Comparison of ENCODE assay signal across 13 cellular contexts in the genomic region with DNA sequence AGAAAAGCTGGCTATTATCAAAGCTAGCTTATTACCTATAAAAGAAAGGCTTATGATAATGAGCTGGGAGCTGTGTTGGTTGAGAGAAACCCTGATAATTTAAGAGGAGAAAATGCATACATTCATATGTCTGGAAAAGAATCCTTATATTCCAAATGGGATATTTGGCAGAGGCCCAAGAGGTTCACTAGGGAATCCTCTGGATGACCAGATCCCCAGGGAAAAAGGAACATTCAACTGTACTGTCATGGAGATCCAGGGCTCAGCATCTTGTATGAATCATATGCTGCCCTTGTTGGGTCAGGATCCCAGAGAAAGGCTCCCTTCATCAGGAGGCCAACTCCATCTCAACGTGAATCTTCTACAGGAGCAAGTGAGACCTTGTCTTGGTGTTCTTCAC. TPM values are rescaled to one million over a fixed set of nuclear protein-coding genes. Genes with fewer than 3 reads are reported as not detected.
A peak's percentile ranks its signal among the peaks of the same experiment; 100 is the strongest.
DNase-seq lines count a peak whose midpoint lies in the region; ATAC-seq, FAIRE-seq and TF ChIP-seq lines count a peak whose summit lies in the region.
"Had no signal": no experiment of that assay in that cellular context is flagged by ENCODE, and none has a peak within 500 bp of the region (broad histone marks: within the 10 kb centered on the region; RNA-seq: fewer than 3 reads in every experiment).

No MANE protein-coding gene starts in this region.

- H3K27me3 ChIP-seq in HAP-1 (ENCODE audit: low read depth) (no peaks in the 10 kb centered on the region; the same call in 1 of the 2 replicates), bronchial epithelial cell (ENCODE audit: control insufficient read depth, insufficient read depth, low read length) (no peaks in the 10 kb centered on the region)

- peak; percentile 11 for DNase-seq in NCI-H345 (lab: John Stamatoyannopoulos, UW)
- no peak for DNase-seq in NCI-H345 treated with DMSO at 0.1 percent for 48 hours (lab: John Stamatoyannopoulos, UW; ENCODE audit: unreplicated experiment)
- DNase-seq in HAP-1 (ENCODE audit: low spot score in 2 of 2) = peak; percentile 62 to 68
- no peak for DNase-seq in bronchial epithelial cell (ENCODE audit: low read depth)
- DNase-seq in stimulated activated CD8-positive, alpha-beta memory T cell treated with anti-CD3 and anti-CD28 coated beads, Interleukin-4, amount 100 ng/mL, for 48 hours = no peak
- no peak for DNase-seq in activated naive CD4-positive, alpha-beta T cell treated with anti-CD3 and anti-CD28 coated beads for 36 hours
- DNase-seq: ACHN; C1 segment of cervical spinal cord; CD4-positive, alpha-beta T cell; H7; KG1 had no signal

- no peaks in the 10 kb centered on the region for H3K27me3 Mint-ChIP-seq in activated naive CD4-positive, alpha-beta T cell treated with anti-CD3 and anti-CD28 coated beads for 36 hours (ENCODE audit: low read depth)

- H3K4me1 Mint-ChIP-seq in activated naive CD4-positive, alpha-beta T cell treated with anti-CD3 and anti-CD28 coated beads for 36 hours (ENCODE audit: low read depth) = peaks cover 2% of the 10 kb centered on the region
- H3K4me1 Mint-ChIP-seq: IgD-negative memory B cell had no signal

- intact Hi-C loops in activated naive CD4-positive, alpha-beta T cell treated with anti-CD3 and anti-CD28 coated beads for 36 hours (cut with micrococcal nuclease) = no loop called here

- in situ Hi-C loops in HAP-1 (cut with MboI; ENCODE audit: low sequenced_read_pairs) = no loop called here

- no peak for ATAC-seq in GM18909 (IDR thresholded peaks at IDR 0.05; ENCODE audit: poor library complexity, unreplicated experiment)

- H3K9me3 Mint-ChIP-seq in activated naive CD4-positive, alpha-beta T cell treated with anti-CD3 and anti-CD28 coated beads for 36 hours = no peaks in the 10 kb centered on the region
- H3K9me3 Mint-ChIP-seq: CD4-positive, alpha-beta T cell; IgD-negative memory B cell had no signal

- FAIRE-seq in bronchial epithelial cell (lab: Jason Lieb, UNC) = peak; percentile 64

- no peak for TF ChIP-seq CTCF in bronchial epithelial cell (IDR thresholded peaks at IDR 0.05; ENCODE audit: insufficient read depth, low read length, severe bottlenecking)

- H3K27ac Mint-ChIP-seq in activated naive CD4-positive, alpha-beta T cell treated with anti-CD3 and anti-CD28 coated beads for 36 hours = no peak overlapping the region
- H3K27ac Mint-ChIP-seq: CD4-positive, alpha-beta T cell; IgD-negative memory B cell had no signal

- no peaks in the 10 kb centered on the region for H3K9me3 ChIP-seq in HAP-1

- peaks cover 12% of the 10 kb centered on the region for H3K4me1 ChIP-seq in HAP-1

- H3K36me3 Mint-ChIP-seq in activated naive CD4-positive, alpha-beta T cell treated with anti-CD3 and anti-CD28 coated beads for 36 hours (ENCODE audit: low read depth) = no peaks in the 10 kb centered on the region
- H3K36me3 Mint-ChIP-seq: IgD-negative memory B cell had no signal

- no peaks in the 10 kb centered on the region for H3K36me3 ChIP-seq in HAP-1 (replicated peaks)
- no peaks in the 10 kb centered on the region for H3K36me3 ChIP-seq in bronchial epithelial cell (ENCODE audit: control insufficient read depth, insufficient read depth, low read length)

- no peak overlapping the region for H3K4me3 Mint-ChIP-seq in activated naive CD4-positive, alpha-beta T cell treated with anti-CD3 and anti-CD28 coated beads for 36 hours
- H3K4me3 Mint-ChIP-seq: CD4-positive, alpha-beta T cell; IgD-negative memory B cell had no signal

- no peak overlapping the region for H3K4me3 ChIP-seq in HAP-1
- H3K4me3 ChIP-seq in bronchial epithelial cell (ENCODE audit: low read depth, low read length) = no peak overlapping the region

- CTCF ChIA-PET in activated naive CD4-positive, alpha-beta T cell treated with anti-CD3 and anti-CD28 coated beads for 36 hours (lab: Charles Lee) = interaction anchor here (1.9 kb wide), 1 partner anchor 16 kb away, joined by 11 read pairs; the partner anchor contains the start of gene FBXO34

RNA-seq across cellular contexts. Expression of gene FBXO34, which starts 16.6 kb away (rescaled TPM):
- 28.9 and 29.5 TPM in 2 replicates for total RNA-seq in bronchial epithelial cell
- 10 to 100 TPM; 17.4 to 17.7 TPM for total RNA-seq in activated naive CD4-positive, alpha-beta T cell treated with anti-CD3 and anti-CD28 coated beads for 36 hours

Comparison
In these comparisons a context has a peak if more than half of its experiments do, and no peak if none do; other contexts are left out.
1. DNase-seq: peak in NCI-H345 (single experiment) and HAP-1 (2 of 2); none in NCI-H345 treated with DMSO at 0.1 percent for 48 hours (single experiment), bronchial epithelial cell (single experiment), stimulated activated CD8-positive, alpha-beta memory T cell treated with anti-CD3 and anti-CD28 coated beads, Interleukin-4, amount 100 ng/mL, for 48 hours (single experiment) and activated naive CD4-positive, alpha-beta T cell treated with anti-CD3 and anti-CD28 coated beads for 36 hours (single experiment).